In genomic region chr14:90301580-90302181, GRCh38 we compare ENCODE assay signal across 8 cellular contexts. TPM values are rescaled to one million over a fixed set of nuclear protein-coding genes. Genes with fewer than 3 reads are reported as not detected.
DNase-seq lines count a peak whose midpoint lies in the region; ATAC-seq and TF ChIP-seq lines count a peak whose summit lies in the region.

No MANE protein-coding gene starts in this region.

- peaks cover 0 to 59% of the 10 kb centered on the region in 2 donors for H3K36me3 ChIP-seq in left lung
- peaks cover 45% of the 10 kb centered on the region for H3K36me3 ChIP-seq in upper lobe of right lung
- peaks cover 40% of the 10 kb centered on the region for H3K36me3 ChIP-seq in effector memory CD4-positive, alpha-beta T cell (ENCODE audit: control insufficient read depth, insufficient read depth, low read length)

- no peak overlapping the region for H3K4me3 ChIP-seq in cardiac fibroblast (replicated peaks in 1 of 2; ENCODE audit: low read depth in 2 of 2, low read length in 2 of 2)
- H3K4me3 ChIP-seq in left lung, result no peak overlapping the region
- no peak overlapping the region for H3K4me3 ChIP-seq in upper lobe of right lung
- no peak overlapping the region for H3K4me3 ChIP-seq in effector memory CD4-positive, alpha-beta T cell (ENCODE audit: insufficient read depth, low read depth, low read length, poor library complexity, severe bottlenecking)

- intact Hi-C loops in left lung (cut with DNase I) (no loop called here), upper lobe of right lung (cut with DNase I) (no loop called here)

- no peaks in the 10 kb centered on the region for H3K27me3 ChIP-seq in left lung
- no peaks in the 10 kb centered on the region for H3K27me3 ChIP-seq in upper lobe of right lung
- no peaks in the 10 kb centered on the region for H3K27me3 ChIP-seq in effector memory CD4-positive, alpha-beta T cell (replicated peaks; ENCODE audit: control insufficient read depth, insufficient read depth, low read length, poor library complexity, severe bottlenecking)

- TF ChIP-seq CTCF in cardiac fibroblast (IDR thresholded peaks at IDR 0.05; ENCODE audit: low read depth, low read length) (peak; percentile 38), left lung (IDR thresholded peaks at IDR 0.05) (peak in 1 of 2 donors; percentile 49), upper lobe of right lung (IDR thresholded peaks at IDR 0.05) (peak; percentile 59)

- DNase-seq in NOMO-1 (lab: John Stamatoyannopoulos, UW; ENCODE audit: unreplicated experiment in 2 of 2) (peak; percentile 6 to 38), NOMO-1 treated with dmso at 0.1 percent for 144 hours (lab: John Stamatoyannopoulos, UW; ENCODE audit: unreplicated experiment) (no peak), NCI-H2196 treated with DMSO at 0.1 percent for 48 hours (lab: John Stamatoyannopoulos, UW; ENCODE audit: unreplicated experiment) (peak; percentile 16), cardiac fibroblast (ENCODE audit: low read depth in 2 of 2) (peak; percentile 78 to 80), left lung (no peak), upper lobe of right lung (no peak), cortex of kidney (lab: John Stamatoyannopoulos, UW) (no peak)
- no peak for DNase-seq in effector memory CD4-positive, alpha-beta T cell

- H3K27ac ChIP-seq in left lung (peak overlapping the region in 1 of 2 donors; percentile 79), upper lobe of right lung (no peak overlapping the region)
- H3K27ac ChIP-seq in effector memory CD4-positive, alpha-beta T cell (ENCODE audit: insufficient read depth, low read length, poor library complexity, severe bottlenecking), result no peak overlapping the region

- H3K4me1 ChIP-seq in left lung (peaks cover 0 to 36% of the 10 kb centered on the region in 2 donors), upper lobe of right lung (peaks cover 9% of the 10 kb centered on the region)
- H3K4me1 ChIP-seq in effector memory CD4-positive, alpha-beta T cell (ENCODE audit: control insufficient read depth, insufficient read depth, low read length, poor library complexity, severe bottlenecking), result no peaks in the 10 kb centered on the region

- peak; percentile 82 for ATAC-seq in left lung
- peak; percentile 65 for ATAC-seq in upper lobe of right lung

- H3K9me3 ChIP-seq in left lung (no peaks in the 10 kb centered on the region), upper lobe of right lung (no peaks in the 10 kb centered on the region)
- H3K9me3 ChIP-seq in effector memory CD4-positive, alpha-beta T cell (ENCODE audit: control insufficient read depth, low read length), result no peaks in the 10 kb centered on the region

RNA-seq across cellular contexts. Expression of gene NRDE2, which starts 30.1 kb away (rescaled TPM):
- total RNA-seq in left lung (10 to 100 TPM; 17.4 to 21.1 TPM), upper lobe of right lung (22.2 TPM)

RNA-seq across cellular contexts. Expression of gene PSMC1, which starts 45.3 kb away (rescaled TPM):
- total RNA-seq in left lung (100 to 1,000 TPM in 1 of 2 donors, 10 to 100 TPM in 1; 64.3 to 103 TPM), upper lobe of right lung (75.1 TPM)

Comparison
In these comparisons a context has a peak if more than half of its experiments do, and no peak if none do; other contexts are left out.
1. DNase-seq: peak in NOMO-1 (2 of 2), NCI-H2196 treated with DMSO at 0.1 percent for 48 hours (single experiment) and cardiac fibroblast (2 of 2); none in NOMO-1 treated with dmso at 0.1 percent for 144 hours (single experiment), left lung (0 of 2), upper lobe of right lung (single experiment), effector memory CD4-positive, alpha-beta T cell (0 of 3) and cortex of kidney (single experiment).